In the genomic region with DNA sequence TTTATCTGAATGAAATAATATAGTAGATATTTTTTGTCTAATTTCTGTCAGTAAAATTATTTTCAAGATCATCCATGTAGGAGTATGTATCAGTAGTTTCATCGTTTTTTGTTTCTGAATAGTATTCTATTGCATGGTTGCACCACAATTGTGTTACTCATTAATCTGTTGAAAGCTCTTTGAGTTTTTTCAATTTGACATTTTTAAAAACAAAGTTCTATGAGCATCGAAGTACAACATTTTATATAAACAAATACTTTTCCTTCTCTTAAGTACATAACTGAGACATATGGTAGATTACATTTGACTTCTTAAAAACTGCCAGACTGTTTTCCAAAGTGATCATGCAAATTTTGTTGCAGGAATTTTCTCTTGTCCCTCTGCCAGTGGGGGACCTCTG, we compare ENCODE assay signal across 18 cellular contexts.
DNase-seq lines count a peak whose midpoint lies in the region; ATAC-seq, FAIRE-seq and TF ChIP-seq lines count a peak whose summit lies in the region.
"Had no signal": no experiment of that assay in that cellular context is flagged by ENCODE, and none has a peak within 500 bp of the region (broad histone marks: within the 10 kb centered on the region; RNA-seq: fewer than 3 reads in every experiment).

No MANE protein-coding gene starts in this region.

- H3K4me1 ChIP-seq in ACC112 (ENCODE audit: control insufficient read depth, insufficient read depth, low read length, unreplicated experiment): peaks cover 36% of the 10 kb centered on the region
- H3K4me1 ChIP-seq in aorta (ENCODE audit: control insufficient read depth in 1 of 2, insufficient read depth in 2 of 2, low read length in 2 of 2): no peaks in the 10 kb centered on the region

- intact Hi-C loops in aorta (cut with DNase I): no loop called here

- peaks cover 25% of the 10 kb centered on the region for H3K9me3 Mint-ChIP-seq in osteocyte (ENCODE audit: unreplicated experiment)

- H3K27me3 ChIP-seq in ACC112 (ENCODE audit: insufficient read depth, low read length) (no peaks in the 10 kb centered on the region), aorta (ENCODE audit: control insufficient read depth in 1 of 2, insufficient read depth in 2 of 2, low read length in 1 of 2) (no peaks in the 10 kb centered on the region)

- 76 to 85% methylated on average over 2 of the region's 2 CpGs for WGBS in aorta, 2 donors

- no peaks in the 10 kb centered on the region for H3K79me2 ChIP-seq in ACC112 (ENCODE audit: control insufficient read depth, insufficient read depth, low read length, unreplicated experiment)

- peak overlapping the region; percentile 82 for H3K27ac Mint-ChIP-seq in osteocyte (ENCODE audit: unreplicated experiment)
- H3K27ac Mint-ChIP-seq: CD14-positive monocyte had no signal

- no peak for TF ChIP-seq CTCF in osteocyte (IDR thresholded peaks at IDR 0.05)

- H3K4me3 ChIP-seq in ACC112 (ENCODE audit: low read depth, low read length): no peak overlapping the region
- no peak overlapping the region for H3K4me3 ChIP-seq in aorta (ENCODE audit: low read length in 2 of 2)
- H3K4me3 ChIP-seq: K562 had no signal

- FAIRE-seq in RCC 7860 (lab: Jason Lieb, UNC) (peak; percentile 24), endometrium (lab: Jason Lieb, UNC) (peak; percentile 18)
- FAIRE-seq: GM19239, H54, K562 had no signal

- H3K4me3 Mint-ChIP-seq in osteocyte (ENCODE audit: unreplicated experiment): no peak overlapping the region
- H3K4me3 Mint-ChIP-seq: CD14-positive monocyte had no signal

- ATAC-seq in aorta (ENCODE audit: low FRiP score): no peak
- ATAC-seq: K562, Panc1 had no signal

- H3K36me3 ChIP-seq in ACC112 (ENCODE audit: insufficient read depth, low read length) (peaks cover 12% of the 10 kb centered on the region; the same call in 1 of the 2 replicates), aorta (ENCODE audit: control insufficient read depth in 1 of 2, insufficient read depth in 2 of 2, low read length in 1 of 2) (no peaks in the 10 kb centered on the region)

- H3K36me3 Mint-ChIP-seq in osteocyte (ENCODE audit: unreplicated experiment): peaks cover 11% of the 10 kb centered on the region
- H3K36me3 Mint-ChIP-seq: CD14-positive monocyte had no signal

- no peak overlapping the region for H2AFZ ChIP-seq in ACC112 (ENCODE audit: low read length, unreplicated experiment)

- H3K4me1 Mint-ChIP-seq in osteocyte (ENCODE audit: unreplicated experiment): peaks cover 45% of the 10 kb centered on the region
- H3K4me1 Mint-ChIP-seq: CD14-positive monocyte had no signal

- H3K27ac ChIP-seq in ACC112 (ENCODE audit: low read depth, low read length) (peak overlapping the region; percentile 79; the same call in 1 of the 2 replicates), caudate nucleus (ENCODE audit: low read depth, low read length) (no peak overlapping the region), aorta (ENCODE audit: low read depth in 1 of 2, low read length in 2 of 2) (no peak overlapping the region)

- H3K9me3 ChIP-seq in aorta (ENCODE audit: control insufficient read depth, low read length): peaks cover 1% of the 10 kb centered on the region

- H3K27me3 Mint-ChIP-seq in osteocyte (ENCODE audit: unreplicated experiment): no peaks in the 10 kb centered on the region

- DNase-seq in RCC 7860 (ENCODE audit: low spot score): no peak
- no peak for DNase-seq in osteocyte (ENCODE audit: extremely low spot score, unreplicated experiment)
- DNase-seq in caudate nucleus (lab: John Stamatoyannopoulos, UW): no peak
- DNase-seq in aorta: no peak
- no peak for DNase-seq in activated CD4-positive, alpha-beta T cell treated with anti-CD3 and anti-CD28 coated beads for 48 hours
- DNase-seq: GDM1, NCI-H1105 treated with DMSO at 0.1 percent for 48 hours, NCI-H2029 treated with DMSO at 0.1 percent for 48 hours, NCI-H2171 treated with DMSO at 0.1 percent for 48 hours, NCI-H524 treated with DMSO at 0.1 percent for 48 hours, NCI-H82 had no signal
